9 cellular contexts compared by ENCODE assay signal in genomic region chr6:30554962-30555361, GRCh38. TPM values are rescaled to one million over a fixed set of nuclear protein-coding genes. Genes with fewer than 3 reads are reported as not detected.
A peak's percentile ranks its signal among the peaks of the same experiment; 100 is the strongest.
DNase-seq lines count a peak whose midpoint lies in the region; ATAC-seq, FAIRE-seq and TF ChIP-seq lines count a peak whose summit lies in the region.
"Had no signal": no experiment of that assay in that cellular context is flagged by ENCODE, and none has a peak within 500 bp of the region (broad histone marks: within the 10 kb centered on the region; RNA-seq: fewer than 3 reads in every experiment).

No MANE protein-coding gene starts in this region.

- peak overlapping the region; percentile 92 for H3K4me2 ChIP-seq in HepG2 (ENCODE audit: low read depth, low read length)

- no peak for TF ChIP-seq POLR2A in HepG2 (IDR thresholded peaks at IDR 0.05; ENCODE audit: insufficient read depth in 1 of 2, low read depth in 2 of 2, low read length in 2 of 2)

- peaks cover 29% of the 10 kb centered on the region for H3K36me3 Mint-ChIP-seq in activated CD8-positive, alpha-beta memory T cell treated with anti-CD3 and anti-CD28 coated beads, Interleukin-2, amount 10 ng/mL, durations not matched to agents 7 days and 5 days

- H3K27me3 Mint-ChIP-seq in activated CD8-positive, alpha-beta memory T cell treated with anti-CD3 and anti-CD28 coated beads, Interleukin-2, amount 10 ng/mL, durations not matched to agents 7 days and 5 days: no peaks in the 10 kb centered on the region

- in situ Hi-C loops in astrocyte of the cerebellum (cut with HindIII; ENCODE audit: low sequenced_read_pairs): no loop called here
- in situ Hi-C loops in HepG2 (cut with HindIII; ENCODE audit: extremely low pct_ligation_motif_present, low pct_unique_long_range_greater_than_20kb): no loop called here

- TF ChIP-seq CTCF in astrocyte of the cerebellum (IDR thresholded peaks at IDR 0.05; ENCODE audit: low read depth, low read length, missing control alignments): no peak
- TF ChIP-seq CTCF in HepG2 (CRISPR knock-in tag; IDR thresholded peaks at IDR 0.05): no peak

- peaks cover 32% of the 10 kb centered on the region for H3K4me1 Mint-ChIP-seq in activated CD8-positive, alpha-beta memory T cell treated with anti-CD3 and anti-CD28 coated beads, Interleukin-2, amount 10 ng/mL, durations not matched to agents 7 days and 5 days

- ATAC-seq in activated CD8-positive, alpha-beta memory T cell treated with anti-CD3 and anti-CD28 coated beads, Interleukin-2, amount 10 ng/mL, durations not matched to agents 7 days and 5 days: no peak
- no peak for ATAC-seq in HepG2
- ATAC-seq in GM21786 (IDR thresholded peaks at IDR 0.05; ENCODE audit: unreplicated experiment): no peak

- H3K9me3 ChIP-seq in HepG2 (ENCODE audit: low read length): no peaks in the 10 kb centered on the region
- H3K9me3 ChIP-seq in thymus (ENCODE audit: control insufficient read depth): no peaks in the 10 kb centered on the region

- peak overlapping the region; percentile 98 for H3K4me3 Mint-ChIP-seq in activated CD8-positive, alpha-beta memory T cell treated with anti-CD3 and anti-CD28 coated beads, Interleukin-2, amount 10 ng/mL, durations not matched to agents 7 days and 5 days

- intact Hi-C loops in HepG2 (cut with micrococcal nuclease; ENCODE audit: unreplicated experiment): no loop called here

- FAIRE-seq in HepG2 (lab: Jason Lieb, UNC): no peak

- no peak for TF ChIP-seq RAD21 in HepG2 (CRISPR knock-in tag; IDR thresholded peaks at IDR 0.05)

- TF ChIP-seq EP300 in HepG2 (IDR thresholded peaks at IDR 0.05; ENCODE audit: low read depth in 2 of 2, low read length in 2 of 2) (no peak), HepG2 (CRISPR knock-in tag; IDR thresholded peaks at IDR 0.05; ENCODE audit: borderline replicate concordance) (no peak)

- H3K27me3 ChIP-seq in HepG2 (ENCODE audit: control insufficient read depth in 1 of 2, insufficient read depth in 2 of 2, low read length in 2 of 2): no peaks in the 10 kb centered on the region; a peak in 1 of 5 replicates
- H3K27me3 ChIP-seq in thymus (ENCODE audit: control insufficient read depth, insufficient read depth): no peaks in the 10 kb centered on the region

- H3K9me3 Mint-ChIP-seq in activated CD8-positive, alpha-beta memory T cell treated with anti-CD3 and anti-CD28 coated beads, Interleukin-2, amount 10 ng/mL, durations not matched to agents 7 days and 5 days (ENCODE audit: low read depth): no peaks in the 10 kb centered on the region

- POLR2A ChIA-PET in HepG2 (lab: Yijun Ruan, JAX): interaction anchor here (1.3 to 4.3 kb wide), 8 partner anchors 10 to 73 kb away, joined by 3 to 74 read pairs (median 6); partner anchors contain the start of gene ABCF1

- H3K4me3 ChIP-seq in astrocyte of the cerebellum (ENCODE audit: low read depth, low read length): peak overlapping the region; percentile 74
- H3K4me3 ChIP-seq in HepG2 (replicated peaks in 1 of 3; ENCODE audit: insufficient read depth in 1 of 3, low read depth in 2 of 3, low read length in 3 of 3): peak overlapping the region; percentile 87 to 93 (median 90)
- H3K4me3 ChIP-seq in thymus (ENCODE audit: low read length): peak overlapping the region; percentile 96

- peak overlapping the region; percentile 85 for H3K9ac ChIP-seq in HepG2 (ENCODE audit: insufficient read depth, low read depth, low read length)

- peak overlapping the region; percentile 100 for H3K27ac Mint-ChIP-seq in activated CD8-positive, alpha-beta memory T cell treated with anti-CD3 and anti-CD28 coated beads, Interleukin-2, amount 10 ng/mL, durations not matched to agents 7 days and 5 days

- peak overlapping the region; percentile 94 for H3K27ac ChIP-seq in HepG2 (ENCODE audit: extremely low read length, insufficient read depth, low read length)
- peak overlapping the region; percentile 98 for H3K27ac ChIP-seq in thymus (ENCODE audit: low read depth)
- H3K27ac ChIP-seq: HL-60 had no signal

- H3K36me3 ChIP-seq in HepG2 (replicated peaks in 1 of 2; ENCODE audit: control insufficient read depth in 1 of 2, insufficient read depth in 2 of 2, low read length in 2 of 2) (peaks cover 16 to 41% of the 10 kb centered on the region in 2 experiments), thymus (ENCODE audit: control insufficient read depth, insufficient read depth) (peaks cover 32% of the 10 kb centered on the region)

- no TSS peak for BruUV-seq in HepG2 (replicated peaks; lab: Mats Ljungman, UMichigan)

- DNase-seq in activated CD8-positive, alpha-beta memory T cell treated with anti-CD3 and anti-CD28 coated beads, Interleukin-2, amount 10 ng/mL, durations not matched to agents 7 days and 5 days: no peak
- no peak for DNase-seq in activated CD8-positive, alpha-beta memory T cell treated with anti-CD3 and anti-CD28 coated beads for 24 hours
- DNase-seq in astrocyte of the cerebellum (ENCODE audit: low read depth) (no peak), HepG2 (ENCODE audit: low spot score) (no peak), cerebellum (ENCODE audit: low spot score) (no peak), midbrain (lab: John Stamatoyannopoulos, UW) (no peak)

- 64% methylated on average over 8 of the region's 8 CpGs for WGBS in HepG2 (ENCODE audit: low lambda C conversion rate)
- 80% methylated on average over 8 of the region's 8 CpGs for WGBS in thymus

- no peak overlapping the region for H2AFZ ChIP-seq in HepG2 (ENCODE audit: low read length)

- peaks cover 11% of the 10 kb centered on the region for H4K20me1 ChIP-seq in HepG2 (ENCODE audit: insufficient read depth, low read length)

- CTCF ChIA-PET in activated CD8-positive, alpha-beta memory T cell treated with anti-CD3 and anti-CD28 coated beads, Interleukin-2, amount 10 ng/mL, durations not matched to agents 7 days and 5 days (lab: Charles Lee): interaction anchor here (0.7 to 6.4 kb wide), 5 partner anchors 9 to 73 kb away, joined by 3 to 100 read pairs (median 9); no protein-coding TSS in a partner anchor
- CTCF ChIA-PET in HepG2 (lab: Yijun Ruan, JAX; ENCODE audit: low intra/inter-chr PET ratio, low total read pairs): no interaction called here

- H3K4me1 ChIP-seq in HepG2 (ENCODE audit: insufficient read depth, low read length) (peaks cover 26% of the 10 kb centered on the region), thymus (ENCODE audit: control insufficient read depth, insufficient read depth, low read length) (peaks cover 7% of the 10 kb centered on the region)

- peaks cover 27% of the 10 kb centered on the region for H3K79me2 ChIP-seq in HepG2 (ENCODE audit: insufficient read depth, low read length)

RNA-seq across cellular contexts. Expression of gene GNL1, which starts 1.3 kb away (rescaled TPM):
- 10 to 100 TPM; 64.0 to 73.5 TPM for total RNA-seq in activated CD8-positive, alpha-beta memory T cell treated with anti-CD3 and anti-CD28 coated beads, Interleukin-2, amount 10 ng/mL, durations not matched to agents 7 days and 5 days
- total RNA-seq in HepG2 (2016; rRNA removed; fragmentation: Illumina TruSeq; extraction: Trizol): 54.8 and 55.6 TPM in 2 replicates
- total RNA-seq in HepG2 (2016; cell fraction: cytosol; rRNA removed; fragmentation: Illumina TruSeq; extraction: Trizol; ENCODE audit: low read depth): 11.5 and 14.7 TPM in 2 replicates
- 48.5 and 56.5 TPM in 2 replicates for total RNA-seq in HepG2 (2016; cell fraction: insoluble cytoplasmic fraction; rRNA removed; fragmentation: Illumina TruSeq; extraction: Trizol)
- 23.9 and 27.8 TPM in 2 replicates for total RNA-seq in HepG2 (2016; cell fraction: membrane; rRNA removed; fragmentation: Illumina TruSeq; extraction: Trizol)
- 27.7 and 34.5 TPM in 2 replicates for total RNA-seq in HepG2 (2016; cell fraction: nucleus; rRNA removed; fragmentation: Illumina TruSeq; extraction: Trizol)
- polyA plus RNA-seq in HepG2 (2011; rRNA removed): 35.0 and 46.8 TPM in 2 replicates
- 25.1 and 32.1 TPM in 2 replicates for polyA plus RNA-seq in HepG2 (2011; cell fraction: cytosol; rRNA removed)
- 40.6 and 54.9 TPM in 2 replicates for polyA plus RNA-seq in HepG2 (2011; cell fraction: nucleus; rRNA removed)
- 45.3 and 50.3 TPM in 2 replicates for polyA plus RNA-seq in HepG2 (2012)
- 12.7 and 15.8 TPM in 2 replicates for polyA plus RNA-seq in HepG2 (2016; cell fraction: cytosol; fragmentation: Illumina TruSeq; extraction: Trizol; ENCODE audit: low read depth)
- 53.9 and 60.5 TPM in 2 replicates for polyA plus RNA-seq in HepG2 (2016; cell fraction: insoluble cytoplasmic fraction; fragmentation: Illumina TruSeq; extraction: Trizol; ENCODE audit: low read depth)
- polyA plus RNA-seq in HepG2 (2016; cell fraction: membrane; fragmentation: Illumina TruSeq; extraction: Trizol; ENCODE audit: low read depth): 19.5 and 25.2 TPM in 2 replicates
- 84.3 and 89.3 TPM in 2 replicates for polyA plus RNA-seq in HepG2 (2016; cell fraction: nucleus; fragmentation: Illumina TruSeq; extraction: Trizol; ENCODE audit: insufficient read depth, low read depth)
- polyA minus RNA-seq in HepG2 (2011; rRNA and poly(A)+ RNA removed; ENCODE audit: low replicate concordance): 34.2 and 47.6 TPM in 2 replicates
- polyA minus RNA-seq in HepG2 (2011; cell fraction: cytosol; rRNA and poly(A)+ RNA removed): 22.4 and 23.5 TPM in 2 replicates
- polyA minus RNA-seq in HepG2 (2011; cell fraction: nucleus; rRNA and poly(A)+ RNA removed): 22.4 and 27.0 TPM in 2 replicates
- 78.8 TPM for polyA plus RNA-seq in thymus
- total RNA-seq in cerebellum: 33.2 TPM

RNA-seq across cellular contexts. Expression of gene PRR3, which starts 2.1 kb away (rescaled TPM):
- total RNA-seq in activated CD8-positive, alpha-beta memory T cell treated with anti-CD3 and anti-CD28 coated beads, Interleukin-2, amount 10 ng/mL, durations not matched to agents 7 days and 5 days: 10 to 100 TPM; 19.5 to 23.6 TPM
- 13.9 and 14.6 TPM in 2 replicates for total RNA-seq in HepG2 (2016; rRNA removed; fragmentation: Illumina TruSeq; extraction: Trizol)
- total RNA-seq in HepG2 (2016; cell fraction: cytosol; rRNA removed; fragmentation: Illumina TruSeq; extraction: Trizol; ENCODE audit: low read depth): 6.5 and 6.6 TPM in 2 replicates
- total RNA-seq in HepG2 (2016; cell fraction: insoluble cytoplasmic fraction; rRNA removed; fragmentation: Illumina TruSeq; extraction: Trizol): 13.8 and 15.5 TPM in 2 replicates
- 12.6 and 13.1 TPM in 2 replicates for total RNA-seq in HepG2 (2016; cell fraction: membrane; rRNA removed; fragmentation: Illumina TruSeq; extraction: Trizol)
- 11.4 and 14.4 TPM in 2 replicates for total RNA-seq in HepG2 (2016; cell fraction: nucleus; rRNA removed; fragmentation: Illumina TruSeq; extraction: Trizol)
- 20.6 and 21.2 TPM in 2 replicates for polyA plus RNA-seq in HepG2 (2011; rRNA removed)
- 14.8 and 17.1 TPM in 2 replicates for polyA plus RNA-seq in HepG2 (2011; cell fraction: cytosol; rRNA removed)
- 16.1 and 23.0 TPM in 2 replicates for polyA plus RNA-seq in HepG2 (2011; cell fraction: nucleus; rRNA removed)
- polyA plus RNA-seq in HepG2 (2012): 12.5 and 15.6 TPM in 2 replicates
- 5.9 and 6.1 TPM in 2 replicates for polyA plus RNA-seq in HepG2 (2016; cell fraction: cytosol; fragmentation: Illumina TruSeq; extraction: Trizol; ENCODE audit: low read depth)
- 27.5 and 29.3 TPM in 2 replicates for polyA plus RNA-seq in HepG2 (2016; cell fraction: insoluble cytoplasmic fraction; fragmentation: Illumina TruSeq; extraction: Trizol; ENCODE audit: low read depth)
- polyA plus RNA-seq in HepG2 (2016; cell fraction: membrane; fragmentation: Illumina TruSeq; extraction: Trizol; ENCODE audit: low read depth): 13.6 and 13.9 TPM in 2 replicates
- polyA plus RNA-seq in HepG2 (2016; cell fraction: nucleus; fragmentation: Illumina TruSeq; extraction: Trizol; ENCODE audit: insufficient read depth, low read depth): 25.4 and 26.7 TPM in 2 replicates
- 34.9 and 73.8 TPM in 2 replicates for polyA minus RNA-seq in HepG2 (2011; rRNA and poly(A)+ RNA removed; ENCODE audit: low replicate concordance)
- polyA minus RNA-seq in HepG2 (2011; cell fraction: cytosol; rRNA and poly(A)+ RNA removed): 4.9 and 5.8 TPM in 2 replicates
- polyA minus RNA-seq in HepG2 (2011; cell fraction: nucleus; rRNA and poly(A)+ RNA removed): 20.6 and 27.1 TPM in 2 replicates
- polyA plus RNA-seq in thymus: 16.7 TPM
- 15.6 TPM for total RNA-seq in cerebellum

RNA-seq across cellular contexts. Expression of gene ABCF1, which starts 16.3 kb away (rescaled TPM):
- total RNA-seq in activated CD8-positive, alpha-beta memory T cell treated with anti-CD3 and anti-CD28 coated beads, Interleukin-2, amount 10 ng/mL, durations not matched to agents 7 days and 5 days: 10 to 100 TPM; 73.8 to 98.6 TPM
- total RNA-seq in HepG2 (2016; rRNA removed; fragmentation: Illumina TruSeq; extraction: Trizol) (98.9 and 104 TPM in 2 replicates), cerebellum (15.4 TPM)
- 8.1 and 8.9 TPM in 2 replicates for total RNA-seq in HepG2 (2016; cell fraction: cytosol; rRNA removed; fragmentation: Illumina TruSeq; extraction: Trizol; ENCODE audit: low read depth)
- total RNA-seq in HepG2 (2016; cell fraction: insoluble cytoplasmic fraction; rRNA removed; fragmentation: Illumina TruSeq; extraction: Trizol): 89.2 and 106 TPM in 2 replicates
- 23.0 and 27.5 TPM in 2 replicates for total RNA-seq in HepG2 (2016; cell fraction: membrane; rRNA removed; fragmentation: Illumina TruSeq; extraction: Trizol)
- total RNA-seq in HepG2 (2016; cell fraction: nucleus; rRNA removed; fragmentation: Illumina TruSeq; extraction: Trizol): 61.2 and 71.0 TPM in 2 replicates
- polyA plus RNA-seq in HepG2 (2011; rRNA removed) (25.4 and 33.7 TPM in 2 replicates), thymus (23.5 TPM)
- 35.0 and 35.5 TPM in 2 replicates for polyA plus RNA-seq in HepG2 (2011; cell fraction: cytosol; rRNA removed)
- 75.1 and 116 TPM in 2 replicates for polyA plus RNA-seq in HepG2 (2011; cell fraction: nucleus; rRNA removed)
- 50.5 and 61.2 TPM in 2 replicates for polyA plus RNA-seq in HepG2 (2012)
- polyA plus RNA-seq in HepG2 (2016; cell fraction: cytosol; fragmentation: Illumina TruSeq; extraction: Trizol; ENCODE audit: low read depth): 5.5 and 7.0 TPM in 2 replicates
- polyA plus RNA-seq in HepG2 (2016; cell fraction: insoluble cytoplasmic fraction; fragmentation: Illumina TruSeq; extraction: Trizol; ENCODE audit: low read depth): 87.5 and 108 TPM in 2 replicates
- 13.4 and 16.7 TPM in 2 replicates for polyA plus RNA-seq in HepG2 (2016; cell fraction: membrane; fragmentation: Illumina TruSeq; extraction: Trizol; ENCODE audit: low read depth)
- 107 and 118 TPM in 2 replicates for polyA plus RNA-seq in HepG2 (2016; cell fraction: nucleus; fragmentation: Illumina TruSeq; extraction: Trizol; ENCODE audit: insufficient read depth, low read depth)
- 69.0 and 79.0 TPM in 2 replicates for polyA minus RNA-seq in HepG2 (2011; rRNA and poly(A)+ RNA removed; ENCODE audit: low replicate concordance)
- polyA minus RNA-seq in HepG2 (2011; cell fraction: cytosol; rRNA and poly(A)+ RNA removed): 37.8 and 41.4 TPM in 2 replicates
- polyA minus RNA-seq in HepG2 (2011; cell fraction: nucleus; rRNA and poly(A)+ RNA removed): 51.5 and 64.8 TPM in 2 replicates
